Comparison of ENCODE assay signal across 23 cellular contexts in genomic region chr10:94489976-94490788, GRCh38.
"Had no signal": no experiment of that assay in that cellular context is flagged by ENCODE, and none has a peak within 500 bp of the region (broad histone marks: within the 10 kb centered on the region; RNA-seq: fewer than 3 reads in every experiment).

No MANE protein-coding gene starts in this region.

- H3K36me3 Mint-ChIP-seq: immature natural killer cell; stimulated activated effector memory CD8-positive, alpha-beta T cell treated with anti-CD3 and anti-CD28 coated beads, Interleukin-12 subunit alpha, Interleukin-12 subunit beta, amount 100 ng/mL, for 72 hours had no signal

- H3K9me3 Mint-ChIP-seq: stimulated activated effector memory CD8-positive, alpha-beta T cell treated with anti-CD3 and anti-CD28 coated beads, Interleukin-12 subunit alpha, Interleukin-12 subunit beta, amount 100 ng/mL, for 72 hours had no signal

- H3K4me3 ChIP-seq: colonic mucosa, esophagus squamous epithelium, gastroesophageal sphincter, lung, pancreas, smooth muscle cell, tibial nerve had no signal

- H3K27me3 Mint-ChIP-seq: naive B cell, progenitor cell of endocrine pancreas had no signal

- DNase-seq: colonic mucosa; dermis blood vessel endothelial cell; esophagus squamous epithelium; foreskin fibroblast; immature natural killer cell; kidney; left colon; left ventricle myocardium superior; mesenchymal stem cell; naive B cell; occipital lobe; pancreas; right cardiac atrium; stimulated activated CD4-positive, alpha-beta T cell treated with anti-CD3 and anti-CD28 coated beads, Interleukin-2, amount 100 ng/mL, for 48 hours; stimulated activated CD8-positive, alpha-beta memory T cell treated with anti-CD3 and anti-CD28 coated beads, Interleukin-4, amount 100 ng/mL, for 48 hours had no signal

- H3K27ac ChIP-seq: colonic mucosa, esophagus squamous epithelium, gastroesophageal sphincter, pancreas, tibial nerve had no signal

- H3K27ac Mint-ChIP-seq: immature natural killer cell; naive B cell; progenitor cell of endocrine pancreas; stimulated activated effector memory CD8-positive, alpha-beta T cell treated with anti-CD3 and anti-CD28 coated beads, Interleukin-12 subunit alpha, Interleukin-12 subunit beta, amount 100 ng/mL, for 72 hours; stimulated activated naive CD8-positive, alpha-beta T cell treated with anti-CD3 and anti-CD28 coated beads, Interleukin-15, Interleukin-2, amounts not matched to agents 100 ng/mL and 50 ng/mL, for 24 hours had no signal

- H3K4me1 Mint-ChIP-seq: immature natural killer cell; stimulated activated effector memory CD8-positive, alpha-beta T cell treated with anti-CD3 and anti-CD28 coated beads, Interleukin-12 subunit alpha, Interleukin-12 subunit beta, amount 100 ng/mL, for 72 hours had no signal

- H3K4me3 Mint-ChIP-seq: immature natural killer cell; naive B cell; nephron; stimulated activated effector memory CD8-positive, alpha-beta T cell treated with anti-CD3 and anti-CD28 coated beads, Interleukin-12 subunit alpha, Interleukin-12 subunit beta, amount 100 ng/mL, for 72 hours; stimulated activated naive CD8-positive, alpha-beta T cell treated with anti-CD3 and anti-CD28 coated beads, Interleukin-15, Interleukin-2, amounts not matched to agents 100 ng/mL and 50 ng/mL, for 24 hours had no signal
